1 cellular context compared by ENCODE assay signal in genomic region chr3:165805834-165806561, GRCh38.
TF ChIP-seq lines count a peak whose summit lies in the region.

No MANE protein-coding gene starts in this region.

TF ChIP-seq in GM12878, 131 proteins besides CTCF, POLR2A, EP300 and RAD21 (continued from another document and continues in another):
- TF ChIP-seq IRF5 (IDR thresholded peaks at IDR 0.05; ENCODE audit: borderline replicate concordance), result no peak
- no peak for TF ChIP-seq FOXK2 (IDR thresholded peaks at IDR 0.05)
- TF ChIP-seq TCF12 (IDR thresholded peaks at IDR 0.05; ENCODE audit: low read depth, low read length), result no peak
- no peak for TF ChIP-seq GATAD2B (conservative IDR thresholded peaks at IDR 0.05; ENCODE audit: low read depth)
- TF ChIP-seq PRDM15 (CRISPR knock-in tag; IDR thresholded peaks at IDR 0.05), result no peak
- TF ChIP-seq NKRF (conservative IDR thresholded peaks at IDR 0.05), result no peak
- TF ChIP-seq ZBTB33 (IDR thresholded peaks at IDR 0.05), result peak; percentile 94
- TF ChIP-seq POU2F2 (IDR thresholded peaks at IDR 0.05; ENCODE audit: borderline replicate concordance, low read depth, low read length), result no peak
- no peak for TF ChIP-seq ZNF622 (IDR thresholded peaks at IDR 0.05)
- TF ChIP-seq HDAC6 (IDR thresholded peaks at IDR 0.05; ENCODE audit: unreplicated experiment), result no peak
- TF ChIP-seq MEF2B (IDR thresholded peaks at IDR 0.05; ENCODE audit: partially characterized antibody, poor library complexity, severe bottlenecking), result no peak
- no peak for TF ChIP-seq E2F8 (IDR thresholded peaks at IDR 0.05; ENCODE audit: low read depth, partially characterized antibody)
- peak; percentile 63; the same call in 1 of the 2 replicates for TF ChIP-seq ZNF687 (IDR thresholded peaks at IDR 0.05)
- 0 out of 2 replicates have a peak, but pooled peaks have one; percentile 64 for TF ChIP-seq NBN (IDR thresholded peaks at IDR 0.05)
- TF ChIP-seq MTA2 (IDR thresholded peaks at IDR 0.05; ENCODE audit: low read depth), result peak; percentile 33; the same call in 1 of the 2 replicates
- no peak for TF ChIP-seq RB1 (IDR thresholded peaks at IDR 0.05; ENCODE audit: borderline replicate concordance)
- no peak for TF ChIP-seq TBL1XR1 (IDR thresholded peaks at IDR 0.05; ENCODE audit: low read depth, low read length)
- TF ChIP-seq BCL11A (IDR thresholded peaks at IDR 0.05; ENCODE audit: low read depth, low read length), result no peak
- no peak for TF ChIP-seq ZNF592 (IDR thresholded peaks at IDR 0.05)
- TF ChIP-seq KDM1A (IDR thresholded peaks at IDR 0.05; ENCODE audit: borderline replicate concordance), result no peak
- peak; percentile 38 for TF ChIP-seq RUNX3 (IDR thresholded peaks at IDR 0.05; ENCODE audit: low read length)
- TF ChIP-seq ZBTB40 (IDR thresholded peaks at IDR 0.05; ENCODE audit: borderline replicate concordance), result peak; percentile 61; the same call in 1 of the 2 replicates
- TF ChIP-seq MLLT1 (IDR thresholded peaks at IDR 0.05), result peak; percentile 99
- no peak for TF ChIP-seq STAT1 (conservative IDR thresholded peaks at IDR 0.05)
